8 cellular contexts compared by ENCODE assay signal in the genomic region with DNA sequence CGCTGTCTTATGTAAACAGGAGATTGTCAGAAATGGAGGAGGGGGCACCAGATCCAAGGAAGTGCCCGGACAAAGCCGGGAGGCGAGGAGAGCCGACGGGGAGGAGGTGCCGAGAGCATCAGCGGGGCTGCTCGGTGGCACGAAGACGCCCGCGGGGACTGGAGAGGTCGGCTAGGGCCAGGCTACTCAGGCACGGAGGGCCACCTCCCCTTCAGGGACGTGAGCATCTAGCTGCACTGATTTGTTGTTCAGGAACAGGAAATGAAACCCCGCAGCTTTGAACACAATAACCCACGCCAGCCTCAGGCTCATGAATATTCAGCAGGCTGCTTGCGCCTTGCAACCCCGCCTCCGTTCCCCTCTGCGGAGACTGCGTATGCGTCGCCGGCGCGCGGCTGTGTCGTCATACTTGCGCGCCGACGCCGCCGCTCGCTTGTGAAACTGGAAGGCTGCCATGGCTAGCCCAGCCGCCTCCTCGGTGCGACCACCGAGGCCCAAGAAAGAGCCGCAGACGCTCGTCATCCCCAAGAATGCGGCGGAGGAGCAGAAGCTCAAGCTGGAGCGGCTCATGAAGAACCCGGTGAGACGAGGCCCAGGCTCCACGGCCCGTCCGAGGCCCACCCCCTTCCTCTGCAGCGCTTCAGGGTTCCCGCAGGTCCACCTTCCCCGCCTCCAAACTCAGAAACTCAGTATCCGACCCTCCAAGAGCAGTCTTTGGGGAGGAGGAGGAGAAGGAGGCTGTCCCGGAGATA. TPM values are rescaled to one million over a fixed set of nuclear protein-coding genes. Genes with fewer than 3 reads are reported as not detected.
DNase-seq lines count a peak whose midpoint lies in the region; ATAC-seq, FAIRE-seq and TF ChIP-seq lines count a peak whose summit lies in the region.

A gene with protein sequence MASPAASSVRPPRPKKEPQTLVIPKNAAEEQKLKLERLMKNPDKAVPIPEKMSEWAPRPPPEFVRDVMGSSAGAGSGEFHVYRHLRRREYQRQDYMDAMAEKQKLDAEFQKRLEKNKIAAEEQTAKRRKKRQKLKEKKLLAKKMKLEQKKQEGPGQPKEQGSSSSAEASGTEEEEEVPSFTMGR (plus strand): TSS at position 406 of the 752 bp plus-strand sequence. CDS start 49 bp downstream, at position 455.

- TF ChIP-seq POLR2A in breast epithelium (IDR thresholded peaks at IDR 0.05): no peak

- POLR2A ChIA-PET in AG04449 (lab: Yijun Ruan, JAX): interaction anchor here (0.8 kb wide), 1 partner anchor 122 kb away, joined by 3 read pairs; no protein-coding TSS in a partner anchor

- H3K4me1 ChIP-seq in breast epithelium (no peaks in the 10 kb centered on the region), small intestine (ENCODE audit: control insufficient read depth in 2 of 2, insufficient read depth in 1 of 2, low read depth in 1 of 2, low read length in 1 of 2) (peaks cover 0 to 6% of the 10 kb centered on the region in 2 donors)

- H3K9me3 ChIP-seq in WERI-Rb-1 (ENCODE audit: severe bottlenecking) (no peaks in the 10 kb centered on the region), breast epithelium (no peaks in the 10 kb centered on the region), small intestine (ENCODE audit: control insufficient read depth, low read depth) (no peaks in the 10 kb centered on the region)

- no peaks in the 10 kb centered on the region for H3K27me3 ChIP-seq in WERI-Rb-1 (ENCODE audit: insufficient read depth, low read depth, severe bottlenecking)
- H3K27me3 ChIP-seq in breast epithelium: no peaks in the 10 kb centered on the region
- no peaks in the 10 kb centered on the region for H3K27me3 ChIP-seq in small intestine (ENCODE audit: control insufficient read depth in 2 of 2, insufficient read depth in 2 of 2, low read length in 2 of 2)

- CTCF ChIA-PET in AG04449 (lab: Yijun Ruan, JAX): interaction anchor here (1.4 to 14.3 kb wide), 4 partner anchors 9 to 854 kb away, joined by 5 to 228 read pairs (median 18); no protein-coding TSS in a partner anchor

- H3K36me3 ChIP-seq in WERI-Rb-1 (peaks cover 51% of the 10 kb centered on the region), breast epithelium (no peaks in the 10 kb centered on the region), small intestine (ENCODE audit: control insufficient read depth in 2 of 2, insufficient read depth in 2 of 2, low read length in 2 of 2) (peaks cover 0 to 3% of the 10 kb centered on the region in 2 donors)

- peak within 1 kb of the TSS; percentile 95 for H3K4me3 ChIP-seq in AG04449 (ENCODE audit: low read depth, low read length)
- H3K4me3 ChIP-seq in WERI-Rb-1 (ENCODE audit: low read depth, low read length): peak within 1 kb of the TSS; percentile 61
- H3K4me3 ChIP-seq in breast epithelium: peak within 1 kb of the TSS; percentile 77 to 94 (median 87)
- H3K4me3 ChIP-seq in small intestine (ENCODE audit: low read depth in 1 of 2, low read length in 2 of 2): peak within 1 kb of the TSS; percentile 41 to 72

- intact Hi-C loops in breast epithelium (cut with DNase I; ENCODE audit: low total_unique reads): no loop called here

- ATAC-seq in GM18909 (IDR thresholded peaks at IDR 0.05; ENCODE audit: poor library complexity, unreplicated experiment) (peak; percentile 99), HG03159 (IDR thresholded peaks at IDR 0.05; ENCODE audit: unreplicated experiment) (peak; percentile 96)

- DNase-seq in AG04449 (ENCODE audit: low read depth, low spot score) (peak; percentile 41), NCI-H2227 treated with DMSO at 0.1 percent for 48 hours (lab: John Stamatoyannopoulos, UW) (peak; percentile 96), WERI-Rb-1 (peak; percentile 86), breast epithelium (ENCODE audit: low spot score in 2 of 2) (peak; percentile 78 to 79), iPS-NIHi11 (ENCODE audit: low spot score) (peak; percentile 94), small intestine (peak; percentile 91)

- 0% methylated on average over 53 to 55 of the region's 57 CpGs for WGBS in small intestine, 3 donors

- no peak for TF ChIP-seq CTCF in AG04449 (IDR thresholded peaks at IDR 0.05; ENCODE audit: insufficient read depth, low read length, missing control alignments)
- TF ChIP-seq CTCF in WERI-Rb-1 (IDR thresholded peaks at IDR 0.05; ENCODE audit: low read depth, low read length): no peak
- no peak for TF ChIP-seq CTCF in breast epithelium (IDR thresholded peaks at IDR 0.05)

- H3K27ac ChIP-seq in WERI-Rb-1: peak within 1 kb of the TSS; percentile 90
- peak within 1 kb of the TSS; percentile 88 to 89 for H3K27ac ChIP-seq in breast epithelium
- H3K27ac ChIP-seq in small intestine (ENCODE audit: low read depth in 1 of 2, low read length in 1 of 2): peak within 1 kb of the TSS; percentile 27 to 85

- no peak for FAIRE-seq in small intestine (lab: Jason Lieb, UNC)

RNA-seq across cellular contexts. Expression of the gene that starts here (rescaled TPM):
- 10 to 100 TPM; 17.3 to 30.5 (median 29.7) TPM for total RNA-seq in breast epithelium
- 10 to 100 TPM; 17.5 to 21.5 (median 18.6) TPM for polyA plus RNA-seq in small intestine

Comparison
In these comparisons a context has a peak if more than half of its experiments do, and no peak if none do; other contexts are left out.
1. Peak in every context shown above with its lines: DNase-seq, ATAC-seq, H3K4me3 ChIP-seq and H3K27ac ChIP-seq.
2. DNase-seq: peak in every context shown above with its lines; median percentile 96 in NCI-H2227 treated with DMSO at 0.1 percent for 48 hours; 94 in iPS-NIHi11; 91 in small intestine; 86 in WERI-Rb-1; 78 in breast epithelium; 41 in AG04449.